ENCODE assay signal across 11 cellular contexts in the genomic region with DNA sequence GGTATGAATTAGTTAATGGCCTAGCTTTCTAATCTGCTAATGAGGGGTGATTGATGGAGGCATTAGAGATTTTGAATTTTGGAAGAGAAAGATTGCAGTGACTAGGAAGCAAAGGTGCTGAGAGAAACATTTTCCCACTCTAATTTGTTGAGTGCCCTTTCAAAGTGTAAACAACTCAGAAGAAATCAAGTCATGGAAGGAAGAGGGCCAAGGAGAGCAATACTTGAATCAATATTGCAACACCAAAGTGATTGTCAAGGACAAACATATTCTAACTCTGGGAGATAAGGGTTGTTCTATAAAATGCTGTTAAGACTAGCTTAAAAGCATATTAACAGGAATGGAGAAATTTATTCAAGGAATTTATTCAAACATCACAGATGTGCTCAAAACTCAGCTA.
"Had no signal": no experiment of that assay in that cellular context is flagged by ENCODE, and none has a peak within 500 bp of the region (broad histone marks: within the 10 kb centered on the region; RNA-seq: fewer than 3 reads in every experiment).

No MANE protein-coding gene starts in this region.

- H3K4me3 ChIP-seq: GM23248, GM23338, HAP-1 had no signal

- DNase-seq: GM23248, GOT3, H7, H9, HCEC 1CT, HFFc6 had no signal

- H3K27ac ChIP-seq: GM23248 had no signal

- H3K9me3 ChIP-seq: HAP-1 had no signal

- ATAC-seq: GM23338, HCT116 had no signal

- H3K36me3 ChIP-seq: HAP-1 had no signal

- FAIRE-seq: H1, H54 had no signal

- H3K4me1 ChIP-seq: HAP-1 had no signal

- H3K4me2 ChIP-seq: GM23338 had no signal
